11 cellular contexts compared by ENCODE assay signal in genomic region chr1:201901036-201901435, GRCh38. TPM values are rescaled to one million over a fixed set of nuclear protein-coding genes. Genes with fewer than 3 reads are reported as not detected.
"Had no signal": no experiment of that assay in that cellular context is flagged by ENCODE, and none has a peak within 500 bp of the region (broad histone marks: within the 10 kb centered on the region; RNA-seq: fewer than 3 reads in every experiment).

No MANE protein-coding gene starts in this region.

RNA-seq across cellular contexts. Expression of gene SHISA4, which starts 12.3 kb away (rescaled TPM):
- total RNA-seq: OCI-LY7 had no signal

RNA-seq across cellular contexts. Expression of gene LMOD1, which starts 45.3 kb away (rescaled TPM):
- total RNA-seq: activated CD4-positive, alpha-beta T cell treated with anti-CD3 and anti-CD28 coated beads for 36 hours; activated CD4-positive, alpha-beta T cell treated with anti-CD3 and anti-CD28 coated beads, Interleukin-2, amount 10 ng/mL, durations not matched to agents 7 days and 5 days; activated CD8-positive, alpha-beta T cell treated with anti-CD3 and anti-CD28 coated beads, Interleukin-2, amount 10 ng/mL, durations not matched to agents 7 days and 5 days; activated naive CD8-positive, alpha-beta T cell treated with anti-CD3 and anti-CD28 coated beads, Interleukin-2, amount 10 ng/mL, durations not matched to agents 7 days and 5 days; activated T-helper 2 cell treated with anti-CD3 and anti-CD28 coated beads, Interferon-gamma antibody, Interleukin-2, Interleukin-4, amounts not matched to agents 10 μg/mL and 5 μg/mL and 100 μg/mL, durations not matched to agents 14 hours and 24 hours and 36 hours; HepG2; MCF 10A; OCI-LY7; SK-MEL-5; T-helper 17 cell had no signal
- polyA plus RNA-seq: HepG2, IgD-negative memory B cell had no signal
